ENCODE assay signal across 1 cellular context in genomic region chr12:124273630-124274029, GRCh38.
TF ChIP-seq lines count a peak whose summit lies in the region.

No MANE protein-coding gene starts in this region.

TF ChIP-seq in HEK293, 187 proteins besides CTCF, POLR2A, EP300 and RAD21 (continued from another document and continues in another):
- TF ChIP-seq PRDM4 (tag by site-specific recombination; IDR thresholded peaks at IDR 0.05) = no peak
- TF ChIP-seq ZSCAN23 (tag by site-specific recombination; IDR thresholded peaks at IDR 0.05) = no peak
- no peak for TF ChIP-seq EGR2 (tag by site-specific recombination; IDR thresholded peaks at IDR 0.05; ENCODE audit: low read depth)
- TF ChIP-seq ZNF548 (tag by site-specific recombination; IDR thresholded peaks at IDR 0.05) = no peak
- TF ChIP-seq WT1 (tag by site-specific recombination; IDR thresholded peaks at IDR 0.05) = no peak
- TF ChIP-seq ZSCAN16 (tag by site-specific recombination; IDR thresholded peaks at IDR 0.05) = no peak
- TF ChIP-seq KLF10 (tag by site-specific recombination; IDR thresholded peaks at IDR 0.05) = no peak
- TF ChIP-seq ZNF175 (tag by site-specific recombination; IDR thresholded peaks at IDR 0.05) = no peak
- TF ChIP-seq ZFP69B (tag by site-specific recombination; IDR thresholded peaks at IDR 0.05) = no peak
- TF ChIP-seq PATZ1 (tag by site-specific recombination; IDR thresholded peaks at IDR 0.05) = 0 out of 2 replicates have a peak, but pooled peaks have one; percentile 29
- TF ChIP-seq, protein P1, sequence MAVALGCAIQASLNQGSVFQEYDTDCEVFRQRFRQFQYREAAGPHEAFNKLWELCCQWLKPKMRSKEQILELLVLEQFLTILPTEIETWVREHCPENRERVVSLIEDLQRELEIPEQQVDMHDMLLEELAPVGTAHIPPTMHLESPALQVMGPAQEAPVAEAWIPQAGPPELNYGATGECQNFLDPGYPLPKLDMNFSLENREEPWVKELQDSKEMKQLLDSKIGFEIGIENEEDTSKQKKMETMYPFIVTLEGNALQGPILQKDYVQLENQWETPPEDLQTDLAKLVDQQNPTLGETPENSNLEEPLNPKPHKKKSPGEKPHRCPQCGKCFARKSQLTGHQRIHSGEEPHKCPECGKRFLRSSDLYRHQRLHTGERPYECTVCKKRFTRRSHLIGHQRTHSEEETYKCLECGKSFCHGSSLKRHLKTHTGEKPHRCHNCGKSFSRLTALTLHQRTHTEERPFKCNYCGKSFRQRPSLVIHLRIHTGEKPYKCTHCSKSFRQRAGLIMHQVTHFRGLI (tag by site-specific recombination; IDR thresholded peaks at IDR 0.05) = peak; percentile 63; the same call in 1 of the 2 replicates
- TF ChIP-seq ZNF311 (tag by site-specific recombination; IDR thresholded peaks at IDR 0.05; ENCODE audit: borderline replicate concordance) = no peak
- no peak for TF ChIP-seq ZNF2 (tag by site-specific recombination; IDR thresholded peaks at IDR 0.05)
- TF ChIP-seq ZNF629 (tag by site-specific recombination; IDR thresholded peaks at IDR 0.05) = no peak
- TF ChIP-seq ELK4 (IDR thresholded peaks at IDR 0.05; ENCODE audit: borderline replicate concordance, low read depth, low read length) = no peak
- 0 out of 2 replicates have a peak, but pooled peaks have one; percentile 33 for TF ChIP-seq ATF2 (tag by site-specific recombination; IDR thresholded peaks at IDR 0.05; ENCODE audit: low read depth)
- TF ChIP-seq ZNF596 (tag by site-specific recombination; IDR thresholded peaks at IDR 0.05) = no peak
- TF ChIP-seq ZNF518A (tag by site-specific recombination; conservative IDR thresholded peaks at IDR 0.05; ENCODE audit: low read depth) = peak; percentile 42
- TF ChIP-seq, protein P2, sequence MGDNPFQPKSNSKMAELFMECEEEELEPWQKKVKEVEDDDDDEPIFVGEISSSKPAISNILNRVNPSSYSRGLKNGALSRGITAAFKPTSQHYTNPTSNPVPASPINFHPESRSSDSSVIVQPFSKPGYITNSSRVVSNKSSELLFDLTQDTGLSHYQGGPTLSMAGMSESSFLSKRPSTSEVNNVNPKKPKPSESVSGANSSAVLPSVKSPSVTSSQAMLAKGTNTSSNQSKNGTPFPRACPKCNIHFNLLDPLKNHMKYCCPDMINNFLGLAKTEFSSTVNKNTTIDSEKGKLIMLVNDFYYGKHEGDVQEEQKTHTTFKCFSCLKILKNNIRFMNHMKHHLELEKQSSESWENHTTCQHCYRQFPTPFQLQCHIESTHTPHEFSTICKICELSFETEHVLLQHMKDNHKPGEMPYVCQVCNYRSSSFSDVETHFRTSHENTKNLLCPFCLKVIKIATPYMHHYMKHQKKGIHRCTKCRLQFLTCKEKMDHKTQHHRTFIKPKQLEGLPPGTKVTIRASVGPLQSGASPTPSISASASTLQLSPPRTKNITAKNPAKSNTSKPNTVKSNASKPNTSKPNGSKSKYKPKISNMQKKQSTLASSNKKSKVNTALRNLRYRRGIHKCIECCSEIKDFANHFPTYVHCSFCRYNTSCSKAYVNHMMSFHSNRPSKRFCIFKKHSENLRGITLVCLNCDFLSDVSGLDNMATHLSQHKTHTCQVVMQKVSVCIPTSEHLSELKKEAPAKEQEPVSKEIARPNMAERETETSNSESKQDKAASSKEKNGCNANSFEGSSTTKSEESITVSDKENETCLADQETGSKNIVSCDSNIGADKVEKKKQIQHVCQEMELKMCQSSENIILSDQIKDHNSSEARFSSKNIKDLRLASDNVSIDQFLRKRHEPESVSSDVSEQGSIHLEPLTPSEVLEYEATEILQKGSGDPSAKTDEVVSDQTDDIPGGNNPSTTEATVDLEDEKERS (tag by site-specific recombination; IDR thresholded peaks at IDR 0.05) = no peak
- peak; percentile 96 for TF ChIP-seq SCRT2 (tag by site-specific recombination; IDR thresholded peaks at IDR 0.05)
- no peak for TF ChIP-seq BCL11A (tag by site-specific recombination; IDR thresholded peaks at IDR 0.05; ENCODE audit: low read depth)
- TF ChIP-seq, protein P3, sequence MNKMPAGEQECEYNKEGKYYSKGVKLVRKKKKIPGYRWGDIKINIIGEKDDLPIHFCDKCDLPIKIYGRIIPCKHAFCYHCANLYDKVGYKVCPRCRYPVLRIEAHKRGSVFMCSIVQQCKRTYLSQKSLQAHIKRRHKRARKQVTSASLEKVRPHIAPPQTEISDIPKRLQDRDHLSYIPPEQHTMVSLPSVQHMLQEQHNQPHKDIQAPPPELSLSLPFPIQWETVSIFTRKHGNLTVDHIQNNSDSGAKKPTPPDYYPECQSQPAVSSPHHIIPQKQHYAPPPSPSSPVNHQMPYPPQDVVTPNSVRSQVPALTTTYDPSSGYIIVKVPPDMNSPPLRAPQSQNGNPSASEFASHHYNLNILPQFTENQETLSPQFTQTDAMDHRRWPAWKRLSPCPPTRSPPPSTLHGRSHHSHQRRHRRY (tag by site-specific recombination; IDR thresholded peaks at IDR 0.05) = no peak
- no peak for TF ChIP-seq ZNF37A (tag by site-specific recombination; IDR thresholded peaks at IDR 0.05)
- no peak for TF ChIP-seq ZNF510 (tag by site-specific recombination; IDR thresholded peaks at IDR 0.05; ENCODE audit: insufficient replicate concordance)
- TF ChIP-seq, protein P4, sequence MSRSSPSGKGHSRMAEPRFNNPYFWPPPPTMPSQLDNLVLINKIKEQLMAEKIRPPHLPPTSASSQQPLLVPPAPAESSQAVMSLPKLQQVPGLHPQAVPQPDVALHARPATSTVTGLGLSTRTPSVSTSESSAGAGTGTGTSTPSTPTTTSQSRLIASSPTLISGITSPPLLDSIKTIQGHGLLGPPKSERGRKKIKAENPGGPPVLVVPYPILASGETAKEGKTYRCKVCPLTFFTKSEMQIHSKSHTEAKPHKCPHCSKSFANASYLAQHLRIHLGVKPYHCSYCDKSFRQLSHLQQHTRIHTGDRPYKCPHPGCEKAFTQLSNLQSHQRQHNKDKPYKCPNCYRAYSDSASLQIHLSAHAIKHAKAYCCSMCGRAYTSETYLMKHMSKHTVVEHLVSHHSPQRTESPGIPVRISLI (tag by site-specific recombination; IDR thresholded peaks at IDR 0.05) = no peak
- TF ChIP-seq, protein P5, sequence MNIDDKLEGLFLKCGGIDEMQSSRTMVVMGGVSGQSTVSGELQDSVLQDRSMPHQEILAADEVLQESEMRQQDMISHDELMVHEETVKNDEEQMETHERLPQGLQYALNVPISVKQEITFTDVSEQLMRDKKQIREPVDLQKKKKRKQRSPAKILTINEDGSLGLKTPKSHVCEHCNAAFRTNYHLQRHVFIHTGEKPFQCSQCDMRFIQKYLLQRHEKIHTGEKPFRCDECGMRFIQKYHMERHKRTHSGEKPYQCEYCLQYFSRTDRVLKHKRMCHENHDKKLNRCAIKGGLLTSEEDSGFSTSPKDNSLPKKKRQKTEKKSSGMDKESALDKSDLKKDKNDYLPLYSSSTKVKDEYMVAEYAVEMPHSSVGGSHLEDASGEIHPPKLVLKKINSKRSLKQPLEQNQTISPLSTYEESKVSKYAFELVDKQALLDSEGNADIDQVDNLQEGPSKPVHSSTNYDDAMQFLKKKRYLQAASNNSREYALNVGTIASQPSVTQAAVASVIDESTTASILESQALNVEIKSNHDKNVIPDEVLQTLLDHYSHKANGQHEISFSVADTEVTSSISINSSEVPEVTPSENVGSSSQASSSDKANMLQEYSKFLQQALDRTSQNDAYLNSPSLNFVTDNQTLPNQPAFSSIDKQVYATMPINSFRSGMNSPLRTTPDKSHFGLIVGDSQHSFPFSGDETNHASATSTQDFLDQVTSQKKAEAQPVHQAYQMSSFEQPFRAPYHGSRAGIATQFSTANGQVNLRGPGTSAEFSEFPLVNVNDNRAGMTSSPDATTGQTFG (tag by site-specific recombination; IDR thresholded peaks at IDR 0.05; ENCODE audit: borderline replicate concordance) = no peak
- no peak for TF ChIP-seq ZBTB20 (tag by site-specific recombination; IDR thresholded peaks at IDR 0.05)
- TF ChIP-seq YY2 (tag by site-specific recombination; IDR thresholded peaks at IDR 0.05) = no peak
- TF ChIP-seq, protein P6, sequence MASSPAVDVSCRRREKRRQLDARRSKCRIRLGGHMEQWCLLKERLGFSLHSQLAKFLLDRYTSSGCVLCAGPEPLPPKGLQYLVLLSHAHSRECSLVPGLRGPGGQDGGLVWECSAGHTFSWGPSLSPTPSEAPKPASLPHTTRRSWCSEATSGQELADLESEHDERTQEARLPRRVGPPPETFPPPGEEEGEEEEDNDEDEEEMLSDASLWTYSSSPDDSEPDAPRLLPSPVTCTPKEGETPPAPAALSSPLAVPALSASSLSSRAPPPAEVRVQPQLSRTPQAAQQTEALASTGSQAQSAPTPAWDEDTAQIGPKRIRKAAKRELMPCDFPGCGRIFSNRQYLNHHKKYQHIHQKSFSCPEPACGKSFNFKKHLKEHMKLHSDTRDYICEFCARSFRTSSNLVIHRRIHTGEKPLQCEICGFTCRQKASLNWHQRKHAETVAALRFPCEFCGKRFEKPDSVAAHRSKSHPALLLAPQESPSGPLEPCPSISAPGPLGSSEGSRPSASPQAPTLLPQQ (tag by site-specific recombination; IDR thresholded peaks at IDR 0.05) = 0 out of 2 replicates have a peak, but pooled peaks have one; percentile 42
- no peak for TF ChIP-seq ZNF221 (tag by site-specific recombination; IDR thresholded peaks at IDR 0.05; ENCODE audit: borderline replicate concordance)
